ENCODE assay signal across 2 cellular contexts in the genomic region with DNA sequence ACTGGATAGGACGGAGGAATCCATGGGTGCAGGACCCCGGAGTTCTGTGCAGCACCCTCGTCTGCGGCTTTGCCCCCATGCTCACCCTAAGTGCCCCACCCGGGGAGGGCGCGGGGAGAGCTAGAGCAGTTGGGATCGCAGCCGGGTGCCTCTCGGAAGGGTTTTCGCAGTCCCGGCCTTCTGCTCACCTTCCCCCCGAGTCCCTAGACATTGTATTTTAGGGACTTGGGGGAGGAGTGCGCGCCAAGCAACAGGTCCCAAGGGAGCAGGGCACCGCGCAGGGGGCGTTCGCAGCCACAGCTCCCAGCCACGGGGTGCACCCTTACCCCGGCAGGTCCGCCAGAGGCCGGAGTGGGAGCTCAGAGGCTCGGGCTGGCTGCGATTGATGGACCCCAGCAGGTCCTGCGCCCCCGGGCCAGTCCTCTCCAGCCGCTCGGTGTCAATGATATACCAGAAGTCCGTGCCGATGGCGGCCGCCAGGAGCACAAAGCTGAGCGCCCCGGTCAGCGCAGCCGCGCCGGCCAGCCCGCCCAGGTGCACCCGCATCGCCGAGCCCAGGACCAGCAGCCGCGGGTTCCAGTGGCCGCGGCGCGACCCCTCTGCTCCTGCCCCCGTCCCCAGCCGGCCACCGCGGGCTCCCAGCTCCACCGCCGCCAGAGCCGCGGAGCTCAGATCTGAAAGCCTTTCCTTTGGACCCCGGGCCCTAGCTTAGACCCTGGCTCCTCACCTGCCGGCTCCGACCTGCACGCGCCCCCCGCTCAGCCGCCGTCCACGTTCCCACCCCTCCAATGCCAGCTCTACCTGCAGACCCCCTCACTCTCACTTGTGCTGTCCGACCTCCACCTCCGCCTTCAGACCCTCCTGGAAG.
TF ChIP-seq lines count a peak whose summit lies in the region.

No MANE protein-coding gene starts in this region.

TF ChIP-seq in SK-N-SH, 30 proteins besides CTCF, POLR2A, EP300 and RAD21 (continued from another document):
- TF ChIP-seq, protein P1, sequence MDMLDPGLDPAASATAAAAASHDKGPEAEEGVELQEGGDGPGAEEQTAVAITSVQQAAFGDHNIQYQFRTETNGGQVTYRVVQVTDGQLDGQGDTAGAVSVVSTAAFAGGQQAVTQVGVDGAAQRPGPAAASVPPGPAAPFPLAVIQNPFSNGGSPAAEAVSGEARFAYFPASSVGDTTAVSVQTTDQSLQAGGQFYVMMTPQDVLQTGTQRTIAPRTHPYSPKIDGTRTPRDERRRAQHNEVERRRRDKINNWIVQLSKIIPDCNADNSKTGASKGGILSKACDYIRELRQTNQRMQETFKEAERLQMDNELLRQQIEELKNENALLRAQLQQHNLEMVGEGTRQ (IDR thresholded peaks at IDR 0.05; ENCODE audit: borderline replicate concordance, low read depth, low read length) = no peak
- TF ChIP-seq NRF1 (IDR thresholded peaks at IDR 0.05; ENCODE audit: low read depth, low read length) (no peak), FOSL2 (IDR thresholded peaks at IDR 0.05; ENCODE audit: borderline replicate concordance, low read depth) (no peak), FOXJ3 (CRISPR knock-in tag; IDR thresholded peaks at IDR 0.05) (no peak), REST (IDR thresholded peaks at IDR 0.05; ENCODE audit: low read depth, low read length) (no peak), PBX3 (IDR thresholded peaks at IDR 0.05) (no peak), MEF2A (IDR thresholded peaks at IDR 0.05; ENCODE audit: borderline replicate concordance, low read depth) (no peak), FOXM1 (IDR thresholded peaks at IDR 0.05; ENCODE audit: low read depth) (no peak)

TF ChIP-seq in SK-N-SH treated with all-trans-retinoic acid at 6 μM for 48 hours, 23 proteins besides CTCF, POLR2A, EP300 and RAD21 (continued from another document):
- TF ChIP-seq, protein P2, sequence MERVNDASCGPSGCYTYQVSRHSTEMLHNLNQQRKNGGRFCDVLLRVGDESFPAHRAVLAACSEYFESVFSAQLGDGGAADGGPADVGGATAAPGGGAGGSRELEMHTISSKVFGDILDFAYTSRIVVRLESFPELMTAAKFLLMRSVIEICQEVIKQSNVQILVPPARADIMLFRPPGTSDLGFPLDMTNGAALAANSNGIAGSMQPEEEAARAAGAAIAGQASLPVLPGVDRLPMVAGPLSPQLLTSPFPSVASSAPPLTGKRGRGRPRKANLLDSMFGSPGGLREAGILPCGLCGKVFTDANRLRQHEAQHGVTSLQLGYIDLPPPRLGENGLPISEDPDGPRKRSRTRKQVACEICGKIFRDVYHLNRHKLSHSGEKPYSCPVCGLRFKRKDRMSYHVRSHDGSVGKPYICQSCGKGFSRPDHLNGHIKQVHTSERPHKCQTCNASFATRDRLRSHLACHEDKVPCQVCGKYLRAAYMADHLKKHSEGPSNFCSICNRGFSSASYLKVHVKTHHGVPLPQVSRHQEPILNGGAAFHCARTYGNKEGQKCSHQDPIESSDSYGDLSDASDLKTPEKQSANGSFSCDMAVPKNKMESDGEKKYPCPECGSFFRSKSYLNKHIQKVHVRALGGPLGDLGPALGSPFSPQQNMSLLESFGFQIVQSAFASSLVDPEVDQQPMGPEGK (CRISPR knock-in tag; IDR thresholded peaks at IDR 0.05; ENCODE audit: borderline replicate concordance) = no peak
- TF ChIP-seq BACH2 (CRISPR knock-in tag; IDR thresholded peaks at IDR 0.05; ENCODE audit: borderline replicate concordance) (no peak), ISL1 (CRISPR knock-in tag; IDR thresholded peaks at IDR 0.05) (no peak)
